In genomic region chr7:44637788-44638594, GRCh38 we compare ENCODE assay signal across 8 cellular contexts. TPM values are rescaled to one million over a fixed set of nuclear protein-coding genes. Genes with fewer than 3 reads are reported as not detected.
DNase-seq lines count a peak whose midpoint lies in the region; ATAC-seq, FAIRE-seq and TF ChIP-seq lines count a peak whose summit lies in the region.

No MANE protein-coding gene starts in this region.

- TF ChIP-seq CTCF in MM.1S (IDR thresholded peaks at IDR 0.05; ENCODE audit: low read length) (no peak), D721Med (IDR thresholded peaks at IDR 0.05; ENCODE audit: insufficient read depth, missing control alignments) (no peak)

- peak overlapping the region; percentile 96 for H3K4me2 ChIP-seq in MM.1S (ENCODE audit: low read depth, low read length)

- no peak overlapping the region for H2AFZ ChIP-seq in MM.1S (ENCODE audit: low read length)

- H3K27ac ChIP-seq in MM.1S (ENCODE audit: low read length): peak overlapping the region; percentile 99

- no peaks in the 10 kb centered on the region for H3K9me3 Mint-ChIP-seq in activated CD8-positive, alpha-beta memory T cell treated with anti-CD3 and anti-CD28 coated beads, Interleukin-2, amount 10 ng/mL, durations not matched to agents 7 days and 5 days (ENCODE audit: low read depth)

- peaks cover 86% of the 10 kb centered on the region for H3K4me1 Mint-ChIP-seq in activated CD8-positive, alpha-beta memory T cell treated with anti-CD3 and anti-CD28 coated beads, Interleukin-2, amount 10 ng/mL, durations not matched to agents 7 days and 5 days

- CTCF ChIA-PET in activated CD8-positive, alpha-beta memory T cell treated with anti-CD3 and anti-CD28 coated beads, Interleukin-2, amount 10 ng/mL, durations not matched to agents 7 days and 5 days (lab: Charles Lee): interaction anchor here (0.8 to 7.7 kb wide), 10 partner anchors 14 to 498 kb away, joined by 3 to 68 read pairs (median 3); partner anchors contain the start of genes OGDH, PPIA and PURB

- H3F3A ChIP-seq in MM.1S (ENCODE audit: insufficient read depth, low read length): peaks cover 61% of the 10 kb centered on the region

- peaks cover 38% of the 10 kb centered on the region for H3K36me3 Mint-ChIP-seq in activated CD8-positive, alpha-beta memory T cell treated with anti-CD3 and anti-CD28 coated beads, Interleukin-2, amount 10 ng/mL, durations not matched to agents 7 days and 5 days

- H3K4me3 ChIP-seq in MM.1S (ENCODE audit: low read length): no peak overlapping the region; the same call in 1 of the 2 replicates

- peaks cover 70% of the 10 kb centered on the region for H3K4me1 ChIP-seq in MM.1S (ENCODE audit: low read length)

- DNase-seq in GM04503 (ENCODE audit: low read depth): peak; percentile 77
- DNase-seq in H54 (ENCODE audit: insufficient read length, low spot score): peak; percentile 70
- DNase-seq in MM.1S: peak; percentile 71
- peak; percentile 92 for DNase-seq in activated CD8-positive, alpha-beta memory T cell treated with anti-CD3 and anti-CD28 coated beads, Interleukin-2, amount 10 ng/mL, durations not matched to agents 7 days and 5 days
- DNase-seq in erythroblast (lab: John Stamatoyannopoulos, UW): peak; percentile 95 to 96
- peak; percentile 58 for DNase-seq in renal cortical epithelial cell (ENCODE audit: low read depth)
- no peak for DNase-seq in NCI-H524 treated with DMSO at 0.1 percent for 48 hours (lab: John Stamatoyannopoulos, UW)
- no peak for DNase-seq in D721Med (ENCODE audit: insufficient read length, low spot score)

- TF ChIP-seq POLR2A in H54 (IDR thresholded peaks at IDR 0.05; ENCODE audit: low read depth, low read length): no peak
- TF ChIP-seq POLR2A in erythroblast (IDR thresholded peaks at IDR 0.05; ENCODE audit: low read length): peak; percentile 91

- no peaks in the 10 kb centered on the region for H3K27me3 ChIP-seq in MM.1S (replicated peaks; ENCODE audit: insufficient read depth, low read length)

- ATAC-seq in activated CD8-positive, alpha-beta memory T cell treated with anti-CD3 and anti-CD28 coated beads, Interleukin-2, amount 10 ng/mL, durations not matched to agents 7 days and 5 days: peak; percentile 74

- peak overlapping the region; percentile 72 for H3K4me3 Mint-ChIP-seq in activated CD8-positive, alpha-beta memory T cell treated with anti-CD3 and anti-CD28 coated beads, Interleukin-2, amount 10 ng/mL, durations not matched to agents 7 days and 5 days

- H3K36me3 ChIP-seq in MM.1S (replicated peaks; ENCODE audit: insufficient read depth, low read length): no peaks in the 10 kb centered on the region

- H4K20me1 ChIP-seq in MM.1S (ENCODE audit: insufficient read depth, low read length): no peaks in the 10 kb centered on the region

- FAIRE-seq in H54 (lab: Jason Lieb, UNC) (peak; percentile 41), D721Med (lab: Jason Lieb, UNC) (no peak)

- H3K79me2 ChIP-seq in MM.1S (ENCODE audit: low read length): peaks cover 58% of the 10 kb centered on the region

- no peaks in the 10 kb centered on the region for H3K27me3 Mint-ChIP-seq in activated CD8-positive, alpha-beta memory T cell treated with anti-CD3 and anti-CD28 coated beads, Interleukin-2, amount 10 ng/mL, durations not matched to agents 7 days and 5 days

- no peaks in the 10 kb centered on the region for H3K9me2 ChIP-seq in MM.1S (replicated peaks; ENCODE audit: insufficient read depth, low read length)

- H3K9ac ChIP-seq in MM.1S (ENCODE audit: low read length): peak overlapping the region; percentile 80

- H3K9me3 ChIP-seq in MM.1S (replicated peaks; ENCODE audit: insufficient read depth, low read length): no peaks in the 10 kb centered on the region

- peak overlapping the region; percentile 99 for H3K27ac Mint-ChIP-seq in activated CD8-positive, alpha-beta memory T cell treated with anti-CD3 and anti-CD28 coated beads, Interleukin-2, amount 10 ng/mL, durations not matched to agents 7 days and 5 days

RNA-seq across cellular contexts. Expression of gene OGDH, which starts 31.6 kb away (rescaled TPM):
- total RNA-seq in activated CD8-positive, alpha-beta memory T cell treated with anti-CD3 and anti-CD28 coated beads, Interleukin-2, amount 10 ng/mL, durations not matched to agents 7 days and 5 days: 100 to 1,000 TPM; 134 to 136 TPM
- total RNA-seq in renal cortical epithelial cell: 105 and 157 TPM in 2 replicates

RNA-seq across cellular contexts. Expression of gene TMED4, which starts 56.0 kb away (rescaled TPM):
- 10 to 100 TPM; 74.8 to 77.4 TPM for total RNA-seq in activated CD8-positive, alpha-beta memory T cell treated with anti-CD3 and anti-CD28 coated beads, Interleukin-2, amount 10 ng/mL, durations not matched to agents 7 days and 5 days
- total RNA-seq in renal cortical epithelial cell: 259 and 304 TPM in 2 replicates

Comparison
In these comparisons a context has a peak if more than half of its experiments do, and no peak if none do; other contexts are left out.
1. DNase-seq: peak in GM04503 (single experiment), H54 (single experiment), MM.1S (single experiment), activated CD8-positive, alpha-beta memory T cell treated with anti-CD3 and anti-CD28 coated beads, Interleukin-2, amount 10 ng/mL, durations not matched to agents 7 days and 5 days (single experiment), erythroblast (2 of 2) and renal cortical epithelial cell (single experiment); none in NCI-H524 treated with DMSO at 0.1 percent for 48 hours (single experiment) and D721Med (single experiment).